ENCODE assay signal across 8 cellular contexts in the genomic region with DNA sequence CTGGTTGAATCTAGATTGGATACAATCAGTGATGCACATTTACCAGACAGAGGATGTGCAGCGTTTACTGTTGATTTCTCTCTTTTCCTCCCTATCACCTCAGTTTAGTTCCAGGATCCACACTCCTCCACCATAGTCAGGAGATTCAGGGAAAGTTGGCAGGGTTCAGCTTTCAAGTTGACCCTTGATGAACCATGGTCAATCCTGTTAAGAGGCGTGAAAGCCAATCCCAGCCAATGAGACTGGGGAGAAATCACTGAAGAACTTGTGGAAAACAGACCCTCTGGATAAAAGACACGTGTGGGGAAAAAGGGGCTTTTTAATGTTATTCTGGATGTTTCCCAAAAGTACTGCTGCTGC.
DNase-seq lines count a peak whose midpoint lies in the region; ATAC-seq and TF ChIP-seq lines count a peak whose summit lies in the region.

No MANE protein-coding gene starts in this region.

- DNase-seq in AG09309 (ENCODE audit: low read depth) = no peak
- DNase-seq in central memory CD8-positive, alpha-beta T cell (ENCODE audit: low spot score in 2 of 2) = no peak
- no peak for DNase-seq in NCI-H510A (lab: John Stamatoyannopoulos, UW)
- DNase-seq in NCI-H1436 (lab: John Stamatoyannopoulos, UW) = no peak
- no peak for DNase-seq in NCI-H1930 (lab: John Stamatoyannopoulos, UW)
- no peak for DNase-seq in midbrain (lab: John Stamatoyannopoulos, UW)

- H3K36me3 ChIP-seq in HUES48 (ENCODE audit: control insufficient read depth, insufficient read depth, low read length) = no peaks in the 10 kb centered on the region
- no peaks in the 10 kb centered on the region for H3K36me3 ChIP-seq in muscle layer of duodenum (ENCODE audit: control insufficient read depth in 1 of 2, insufficient read depth in 2 of 2, low read length in 2 of 2)

- ATAC-seq in central memory CD8-positive, alpha-beta T cell (replicated peaks; ENCODE audit: extremely low read depth, poor library complexity, severe bottlenecking) = peak; percentile 8

- peak overlapping the region; percentile 99 for H3K27ac Mint-ChIP-seq in central memory CD8-positive, alpha-beta T cell (ENCODE audit: low read depth)

- H3K9me3 ChIP-seq in HUES48 (ENCODE audit: control insufficient read depth, insufficient read depth, low read length) (no peaks in the 10 kb centered on the region), muscle layer of duodenum (ENCODE audit: control insufficient read depth in 1 of 2, low read length in 2 of 2) (peaks cover 5 to 6% of the 10 kb centered on the region in 2 donors)

- H3K4me3 ChIP-seq in AG09309 (ENCODE audit: control insufficient read depth, low read depth, low read length) (peak overlapping the region; percentile 77), HUES48 (ENCODE audit: low read depth, low read length) (peak overlapping the region; percentile 87), muscle layer of duodenum (ENCODE audit: low read depth in 1 of 2, low read length in 2 of 2) (peak overlapping the region; percentile 79 to 84)

- peaks cover 51% of the 10 kb centered on the region for H3K27me3 Mint-ChIP-seq in central memory CD8-positive, alpha-beta T cell

- H3K4me1 ChIP-seq in HUES48 (ENCODE audit: control insufficient read depth, insufficient read depth, low read length) = no peaks in the 10 kb centered on the region
- H3K4me1 ChIP-seq in muscle layer of duodenum (ENCODE audit: control insufficient read depth in 1 of 2, insufficient read depth in 2 of 2, low read length in 2 of 2) = peaks cover 5 to 9% of the 10 kb centered on the region in 2 donors

- H3K9me3 Mint-ChIP-seq in central memory CD8-positive, alpha-beta T cell = no peaks in the 10 kb centered on the region

- H3K9ac ChIP-seq in HUES48 (ENCODE audit: low read depth, low read length) = peak overlapping the region; percentile 73; the same call in 1 of the 2 replicates

- TF ChIP-seq CTCF in AG09309 (IDR thresholded peaks at IDR 0.05; ENCODE audit: control insufficient read depth, insufficient read depth, low read depth, low read length, missing control alignments) = no peak

- H3K4me1 Mint-ChIP-seq in central memory CD8-positive, alpha-beta T cell = peaks cover 10% of the 10 kb centered on the region

- H3K27ac ChIP-seq in HUES48 (ENCODE audit: low read depth, low read length) = peak overlapping the region; percentile 37
- peak overlapping the region; percentile 90 for H3K27ac ChIP-seq in muscle layer of duodenum (ENCODE audit: low read length)

- peak overlapping the region; percentile 91 for H3K4me3 Mint-ChIP-seq in central memory CD8-positive, alpha-beta T cell

- H3K27me3 ChIP-seq in HUES48 (ENCODE audit: control insufficient read depth, insufficient read depth, low read length) (peaks cover 17% of the 10 kb centered on the region), muscle layer of duodenum (ENCODE audit: low read depth, low read length) (no peaks in the 10 kb centered on the region)

- H3K36me3 Mint-ChIP-seq in central memory CD8-positive, alpha-beta T cell (ENCODE audit: insufficient read depth) = peaks cover 6% of the 10 kb centered on the region
